8 cellular contexts compared by ENCODE assay signal in the genomic region with DNA sequence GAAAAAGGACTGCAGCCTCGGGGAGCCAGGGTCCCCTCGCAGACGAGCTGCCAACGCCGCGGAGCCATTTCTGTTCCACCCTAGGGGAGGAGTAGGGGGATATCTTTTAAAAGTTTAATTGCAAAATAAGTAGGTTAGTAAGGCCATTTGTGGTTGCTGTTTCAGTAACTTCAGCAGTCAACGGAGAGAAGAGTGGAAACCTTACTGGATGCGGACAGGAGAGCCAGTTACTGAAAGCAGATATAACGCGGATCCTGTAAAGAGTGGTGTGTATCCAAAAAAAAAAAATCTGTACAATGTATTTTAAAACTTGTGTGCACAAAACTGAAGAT. TPM values are rescaled to one million over a fixed set of nuclear protein-coding genes. Genes with fewer than 3 reads are reported as not detected.
DNase-seq lines count a peak whose midpoint lies in the region; ATAC-seq and TF ChIP-seq lines count a peak whose summit lies in the region.

No MANE protein-coding gene starts in this region.

- TF ChIP-seq POLR2A in esophagus squamous epithelium (IDR thresholded peaks at IDR 0.05) = no peak

- in situ Hi-C loops in Panc1 (cut with HindIII; ENCODE audit: low pct_unique_long_range_greater_than_20kb, low sequenced_read_pairs) = no loop called here

- CTCF ChIA-PET in Panc1 (lab: Charles Lee) = interaction anchor here (0.9 to 3.2 kb wide), 2 partner anchors 10 to 765 kb away, joined by 4 to 9 read pairs; no protein-coding TSS in a partner anchor

- intact Hi-C loops in Panc1 (cut with micrococcal nuclease; ENCODE audit: unreplicated experiment) = loop anchor here (5.0 to 10.0 kb wide), 3 partner anchors 142 to 506 kb away; no protein-coding TSS in a partner anchor
- intact Hi-C loops in esophagus squamous epithelium (cut with DNase I) = loop anchor here (5.0 to 10.0 kb wide), 2 partner anchors 428 to 764 kb away; no protein-coding TSS in a partner anchor

- 0 to 1% methylated on average over 4 of the region's 10 CpGs for WGBS in esophagus squamous epithelium, 2 donors

- TF ChIP-seq CTCF in GM12875 (IDR thresholded peaks at IDR 0.05; ENCODE audit: borderline replicate concordance, insufficient read depth, low read depth, low read length) (no peak), Panc1 (IDR thresholded peaks at IDR 0.05) (no peak), esophagus squamous epithelium (IDR thresholded peaks at IDR 0.05) (no peak)

- peak overlapping the region; percentile 68 for H3K27ac ChIP-seq in Panc1 (ENCODE audit: low read length)
- H3K27ac ChIP-seq in esophagus squamous epithelium = peak overlapping the region; percentile 88 to 100 (median 98)

- BruUV-seq in Panc1 (replicated peaks; lab: Mats Ljungman, UMichigan) = no TSS peak

- H3K36me3 ChIP-seq in Panc1 (ENCODE audit: control insufficient read depth, insufficient read depth, low read length) = peaks cover 21% of the 10 kb centered on the region
- H3K36me3 ChIP-seq in esophagus squamous epithelium = peaks cover 0 to 27% (median 2%) of the 10 kb centered on the region in 3 donors

- DNase-seq in Panc1 (ENCODE audit: low read depth, low spot score) (no peak), esophagus squamous epithelium (lab: John Stamatoyannopoulos, UW) (no peak), renal cortical epithelial cell (ENCODE audit: low read depth) (peak; percentile 61), DMS 273 treated with DMSO at 0.1 percent for 48 hours (lab: John Stamatoyannopoulos, UW) (no peak), NCI-H2081 (lab: John Stamatoyannopoulos, UW) (no peak)

- ATAC-seq in Panc1 (no peak), HG03565 (IDR thresholded peaks at IDR 0.05; ENCODE audit: unreplicated experiment) (no peak), HG03108 (IDR thresholded peaks at IDR 0.05; ENCODE audit: unreplicated experiment) (no peak)

- peak overlapping the region; percentile 98 for H3K4me3 ChIP-seq in GM12875 (ENCODE audit: low read depth, low read length)
- peak overlapping the region; percentile 56 to 78 for H3K4me3 ChIP-seq in Panc1 (ENCODE audit: low read depth in 2 of 2, low read length in 2 of 2)
- peak overlapping the region; percentile 51 to 98 (median 86) for H3K4me3 ChIP-seq in esophagus squamous epithelium

- H3K4me1 ChIP-seq in Panc1 (ENCODE audit: control insufficient read depth, insufficient read depth, low read length) (peaks cover 23% of the 10 kb centered on the region), esophagus squamous epithelium (peaks cover 0 to 49% (median 0%) of the 10 kb centered on the region in 3 donors)

- POLR2A ChIA-PET in Panc1 (lab: Charles Lee) = interaction anchor here (0.6 to 1.6 kb wide), 7 partner anchors 9 to 572 kb away, joined by 3 to 20 read pairs (median 4); no protein-coding TSS in a partner anchor

- H3K27me3 ChIP-seq in Panc1 (ENCODE audit: control insufficient read depth, insufficient read depth, low read length) (no peaks in the 10 kb centered on the region), esophagus squamous epithelium (no peaks in the 10 kb centered on the region)

- H3K9me3 ChIP-seq in Panc1 (ENCODE audit: control insufficient read depth, insufficient read depth, low read depth, low read length) (no peaks in the 10 kb centered on the region), esophagus squamous epithelium (no peaks in the 10 kb centered on the region)

RNA-seq across cellular contexts. Expression of a gene that starts 0.8 kb away (rescaled TPM):
- total RNA-seq in Panc1 (2021; ENCODE audit: unreplicated experiment) (50.0 TPM), esophagus squamous epithelium (10 to 100 TPM; 18.3 to 42.7 (median 35.3) TPM), renal cortical epithelial cell (19.6 and 64.2 TPM in 2 replicates)
- 46.9 TPM for polyA plus RNA-seq in Panc1 (2012; ENCODE audit: insufficient read length)
